In genomic region chr1:39832294-39832693, GRCh38 we compare ENCODE assay signal across 1 cellular context.
TF ChIP-seq lines count a peak whose summit lies in the region.

No MANE protein-coding gene starts in this region.

TF ChIP-seq in K562, 482 proteins besides CTCF, POLR2A, EP300 and RAD21 (continued from another document and continues in another):
- no peak for TF ChIP-seq SUPT5H (IDR thresholded peaks at IDR 0.05)
- no peak for TF ChIP-seq OTX1 (CRISPR knock-in tag; IDR thresholded peaks at IDR 0.05)
- no peak for TF ChIP-seq PRMT5 (CRISPR knock-in tag; IDR thresholded peaks at IDR 0.05)
- TF ChIP-seq MYBL2 (IDR thresholded peaks at IDR 0.05; ENCODE audit: low read depth), result no peak
- no peak for TF ChIP-seq MYBL2 (CRISPR knock-in tag; IDR thresholded peaks at IDR 0.05; ENCODE audit: borderline replicate concordance)
- TF ChIP-seq, protein P1, sequence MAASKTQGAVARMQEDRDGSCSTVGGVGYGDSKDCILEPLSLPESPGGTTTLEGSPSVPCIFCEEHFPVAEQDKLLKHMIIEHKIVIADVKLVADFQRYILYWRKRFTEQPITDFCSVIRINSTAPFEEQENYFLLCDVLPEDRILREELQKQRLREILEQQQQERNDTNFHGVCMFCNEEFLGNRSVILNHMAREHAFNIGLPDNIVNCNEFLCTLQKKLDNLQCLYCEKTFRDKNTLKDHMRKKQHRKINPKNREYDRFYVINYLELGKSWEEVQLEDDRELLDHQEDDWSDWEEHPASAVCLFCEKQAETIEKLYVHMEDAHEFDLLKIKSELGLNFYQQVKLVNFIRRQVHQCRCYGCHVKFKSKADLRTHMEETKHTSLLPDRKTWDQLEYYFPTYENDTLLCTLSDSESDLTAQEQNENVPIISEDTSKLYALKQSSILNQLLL (CRISPR knock-in tag; IDR thresholded peaks at IDR 0.05; ENCODE audit: borderline replicate concordance), result no peak
- no peak for TF ChIP-seq BRCA1 (IDR thresholded peaks at IDR 0.05)
- no peak for TF ChIP-seq BRCA1 (CRISPR knock-in tag; IDR thresholded peaks at IDR 0.05)
- peak; percentile 26; the same call in 1 of the 2 replicates for TF ChIP-seq C11orf30 (IDR thresholded peaks at IDR 0.05; ENCODE audit: low read depth)
- TF ChIP-seq, protein P2, sequence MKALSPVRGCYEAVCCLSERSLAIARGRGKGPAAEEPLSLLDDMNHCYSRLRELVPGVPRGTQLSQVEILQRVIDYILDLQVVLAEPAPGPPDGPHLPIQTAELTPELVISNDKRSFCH (CRISPR knock-in tag; IDR thresholded peaks at IDR 0.05), result no peak
- TF ChIP-seq, protein P2 (tag; IDR thresholded peaks at IDR 0.05), result no peak
- no peak for TF ChIP-seq POLR3G (IDR thresholded peaks at IDR 0.05; ENCODE audit: extremely low read depth, insufficient read length, insufficient replicate concordance)
- no peak for TF ChIP-seq SMAD1 (IDR thresholded peaks at IDR 0.05; ENCODE audit: low read depth, low read length, partially characterized antibody)
- no peak for TF ChIP-seq SREBF2 (CRISPR knock-in tag; IDR thresholded peaks at IDR 0.05)
- TF ChIP-seq PTRF (tag; IDR thresholded peaks at IDR 0.05), result no peak
- no peak for TF ChIP-seq NUFIP1 (IDR thresholded peaks at IDR 0.05; ENCODE audit: partially characterized antibody)
- TF ChIP-seq NR3C1 (CRISPR knock-in tag; IDR thresholded peaks at IDR 0.05), result no peak
- TF ChIP-seq ZNF518B (CRISPR knock-in tag; IDR thresholded peaks at IDR 0.05), result no peak
- TF ChIP-seq ESRRB (CRISPR knock-in tag; IDR thresholded peaks at IDR 0.05; ENCODE audit: borderline replicate concordance), result no peak
- TF ChIP-seq HEY1 (CRISPR knock-in tag; IDR thresholded peaks at IDR 0.05; ENCODE audit: borderline replicate concordance), result no peak
- TF ChIP-seq, protein P3, sequence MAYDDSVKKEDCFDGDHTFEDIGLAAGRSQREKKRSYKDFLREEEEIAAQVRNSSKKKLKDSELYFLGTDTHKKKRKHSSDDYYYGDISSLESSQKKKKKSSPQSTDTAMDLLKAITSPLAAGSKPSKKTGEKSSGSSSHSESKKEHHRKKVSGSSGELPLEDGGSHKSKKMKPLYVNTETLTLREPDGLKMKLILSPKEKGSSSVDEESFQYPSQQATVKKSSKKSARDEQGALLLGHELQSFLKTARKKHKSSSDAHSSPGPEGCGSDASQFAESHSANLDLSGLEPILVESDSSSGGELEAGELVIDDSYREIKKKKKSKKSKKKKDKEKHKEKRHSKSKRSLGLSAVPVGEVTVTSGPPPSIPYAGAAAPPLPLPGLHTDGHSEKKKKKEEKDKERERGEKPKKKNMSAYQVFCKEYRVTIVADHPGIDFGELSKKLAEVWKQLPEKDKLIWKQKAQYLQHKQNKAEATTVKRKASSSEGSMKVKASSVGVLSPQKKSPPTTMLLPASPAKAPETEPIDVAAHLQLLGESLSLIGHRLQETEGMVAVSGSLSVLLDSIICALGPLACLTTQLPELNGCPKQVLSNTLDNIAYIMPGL (CRISPR knock-in tag; IDR thresholded peaks at IDR 0.05), result no peak
- no peak for TF ChIP-seq ZNF436 (CRISPR knock-in tag; IDR thresholded peaks at IDR 0.05)
- TF ChIP-seq, protein P4, sequence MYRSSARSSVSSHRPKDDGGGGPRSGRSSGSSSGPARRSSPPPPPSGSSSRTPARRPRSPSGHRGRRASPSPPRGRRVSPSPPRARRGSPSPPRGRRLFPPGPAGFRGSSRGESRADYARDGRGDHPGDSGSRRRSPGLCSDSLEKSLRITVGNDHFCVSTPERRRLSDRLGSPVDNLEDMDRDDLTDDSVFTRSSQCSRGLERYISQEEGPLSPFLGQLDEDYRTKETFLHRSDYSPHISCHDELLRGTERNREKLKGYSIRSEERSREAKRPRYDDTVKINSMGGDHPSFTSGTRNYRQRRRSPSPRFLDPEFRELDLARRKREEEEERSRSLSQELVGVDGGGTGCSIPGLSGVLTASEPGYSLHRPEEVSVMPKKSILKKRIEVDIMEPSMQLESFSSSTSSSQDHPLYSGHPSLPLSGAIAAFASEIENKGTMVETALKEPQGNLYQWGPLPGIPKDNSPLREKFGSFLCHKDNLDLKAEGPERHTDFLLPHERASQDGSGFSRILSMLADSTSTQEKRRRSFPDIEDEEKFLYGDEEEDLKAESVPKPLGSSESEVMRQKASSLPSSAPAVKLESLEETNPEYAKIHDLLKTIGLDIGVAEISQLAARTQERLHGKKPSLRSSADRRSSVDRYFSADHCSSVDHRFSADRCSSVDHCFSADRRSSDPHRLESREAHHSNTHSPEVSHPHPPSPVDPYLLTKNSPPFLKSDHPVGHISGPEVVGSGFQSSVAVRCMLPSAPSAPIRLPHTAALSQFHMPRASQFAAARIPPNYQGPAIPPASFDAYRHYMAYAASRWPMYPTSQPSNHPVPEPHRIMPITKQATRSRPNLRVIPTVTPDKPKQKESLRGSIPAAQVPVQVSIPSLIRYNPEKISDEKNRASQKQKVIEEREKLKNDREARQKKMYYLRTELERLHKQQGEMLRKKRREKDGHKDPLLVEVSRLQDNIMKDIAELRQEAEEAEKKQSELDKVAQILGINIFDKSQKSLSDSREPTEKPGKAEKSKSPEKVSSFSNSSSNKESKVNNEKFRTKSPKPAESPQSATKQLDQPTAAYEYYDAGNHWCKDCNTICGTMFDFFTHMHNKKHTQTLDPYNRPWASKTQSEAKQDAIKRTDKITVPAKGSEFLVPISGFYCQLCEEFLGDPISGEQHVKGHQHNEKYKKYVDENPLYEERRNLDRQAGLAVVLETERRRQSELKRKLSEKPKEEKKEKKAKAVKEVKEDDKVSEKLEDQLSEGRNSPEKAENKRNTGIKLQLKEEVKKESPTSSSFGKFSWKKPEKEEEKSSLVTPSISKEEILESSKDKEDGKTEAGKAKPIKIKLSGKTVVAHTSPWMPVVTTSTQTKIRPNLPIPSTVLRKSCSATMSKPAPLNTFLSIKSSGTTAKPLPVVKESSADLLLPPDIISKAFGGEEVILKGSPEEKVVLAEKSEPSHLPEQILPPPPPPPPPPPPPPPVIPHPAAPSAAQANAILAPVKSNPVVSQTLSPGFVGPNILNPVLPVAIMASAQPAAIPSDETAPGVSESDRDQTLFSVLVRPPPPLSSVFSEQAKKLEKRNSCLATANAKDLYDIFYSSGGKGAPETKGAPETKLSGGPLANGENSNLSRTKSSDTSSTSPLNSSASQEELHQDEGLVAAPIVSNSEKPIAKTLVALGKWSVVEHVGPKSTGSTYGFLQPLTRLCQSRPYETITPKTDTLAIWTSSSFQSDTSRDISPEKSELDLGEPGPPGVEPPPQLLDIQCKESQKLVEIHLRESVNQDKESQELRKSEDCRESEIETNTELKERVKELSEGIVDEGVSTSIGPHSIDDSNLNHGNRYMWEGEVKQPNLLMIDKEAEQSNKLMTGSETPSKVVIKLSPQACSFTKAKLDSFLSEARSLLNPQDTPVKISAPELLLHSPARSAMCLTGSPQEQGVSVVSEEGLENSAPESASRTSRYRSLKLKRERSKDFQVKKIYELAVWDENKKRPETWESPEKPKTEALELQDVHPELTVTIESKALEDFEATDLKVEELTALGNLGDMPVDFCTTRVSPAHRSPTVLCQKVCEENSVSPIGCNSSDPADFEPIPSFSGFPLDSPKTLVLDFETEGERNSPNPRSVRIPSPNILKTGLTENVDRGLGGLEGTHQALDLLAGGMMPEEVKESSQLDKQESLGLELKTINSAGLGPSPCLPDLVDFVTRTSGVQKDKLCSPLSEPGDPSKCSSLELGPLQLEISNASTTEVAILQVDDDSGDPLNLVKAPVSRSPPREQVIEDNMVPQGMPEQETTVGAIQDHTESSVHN (IDR thresholded peaks at IDR 0.05; ENCODE audit: borderline replicate concordance in 1 of 2, low read depth in 1 of 2), result no peak
- no peak for TF ChIP-seq PBX2 (CRISPR knock-in tag; IDR thresholded peaks at IDR 0.05; ENCODE audit: low read depth)
- peak; percentile 57 for TF ChIP-seq PBX2 (tag; conservative IDR thresholded peaks at IDR 0.05; ENCODE audit: low read depth)
- peak; percentile 49; the same call in 1 of the 2 replicates for TF ChIP-seq CREM (IDR thresholded peaks at IDR 0.05; ENCODE audit: low read depth)
- TF ChIP-seq ZNF76 (CRISPR knock-in tag; IDR thresholded peaks at IDR 0.05; ENCODE audit: borderline replicate concordance), result no peak
- TF ChIP-seq HOXB6 (CRISPR knock-in tag; IDR thresholded peaks at IDR 0.05; ENCODE audit: borderline replicate concordance), result no peak
- no peak for TF ChIP-seq GTF2F1 (IDR thresholded peaks at IDR 0.05; ENCODE audit: low read depth, low read length)
- no peak for TF ChIP-seq ZNF444 (CRISPR knock-in tag; IDR thresholded peaks at IDR 0.05)
- no peak for TF ChIP-seq SFPQ (IDR thresholded peaks at IDR 0.05; ENCODE audit: low read depth, low read length)
- TF ChIP-seq ZNF143 (CRISPR knock-in tag; IDR thresholded peaks at IDR 0.05), result no peak
- no peak for TF ChIP-seq ZNF354B (CRISPR knock-in tag; IDR thresholded peaks at IDR 0.05)
- TF ChIP-seq, protein P5, sequence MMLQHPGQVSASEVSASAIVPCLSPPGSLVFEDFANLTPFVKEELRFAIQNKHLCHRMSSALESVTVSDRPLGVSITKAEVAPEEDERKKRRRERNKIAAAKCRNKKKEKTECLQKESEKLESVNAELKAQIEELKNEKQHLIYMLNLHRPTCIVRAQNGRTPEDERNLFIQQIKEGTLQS (IDR thresholded peaks at IDR 0.05), result peak; percentile 79
- TF ChIP-seq, protein P5 (CRISPR knock-in tag; conservative IDR thresholded peaks at IDR 0.05), result no peak
- peak; percentile 37; the same call in 1 of the 2 replicates for TF ChIP-seq MTA3 (IDR thresholded peaks at IDR 0.05; ENCODE audit: borderline replicate concordance)
- peak in 1 of 2 experiments; percentile 20; a peak in 1 of 4 replicates for TF ChIP-seq KDM1A (IDR thresholded peaks at IDR 0.05)
- TF ChIP-seq NCOA2 (IDR thresholded peaks at IDR 0.05; ENCODE audit: partially characterized antibody in 2 of 2), result no peak
- no peak for TF ChIP-seq ARNT (IDR thresholded peaks at IDR 0.05)
- peak; percentile 74 for TF ChIP-seq ARID1B (IDR thresholded peaks at IDR 0.05)
- no peak for TF ChIP-seq ADNP (tag; IDR thresholded peaks at IDR 0.05)
- TF ChIP-seq MAX (CRISPR knock-in tag; IDR thresholded peaks at IDR 0.05), result peak; percentile 37; the same call in 1 of the 2 replicates
- no peak for TF ChIP-seq ZFPM2 (CRISPR knock-in tag; IDR thresholded peaks at IDR 0.05)
